8 cellular contexts compared by ENCODE assay signal in genomic region chr15:30992073-30992363, GRCh38. TPM values are rescaled to one million over a fixed set of nuclear protein-coding genes. Genes with fewer than 3 reads are reported as not detected.
DNase-seq lines count a peak whose midpoint lies in the region; ATAC-seq and TF ChIP-seq lines count a peak whose summit lies in the region.

No MANE protein-coding gene starts in this region.

- no peaks in the 10 kb centered on the region for H3K9me3 ChIP-seq in cardiac muscle cell (ENCODE audit: low read depth)
- no peaks in the 10 kb centered on the region for H3K9me3 ChIP-seq in iPS DF 6.9 (ENCODE audit: control insufficient read depth, insufficient read depth, low read length)

- H3K4me3 ChIP-seq in cardiac muscle cell (peak overlapping the region; percentile 96), iPS DF 6.9 (ENCODE audit: low read length) (peak overlapping the region; percentile 78; the same call in 1 of the 2 replicates)

- H3K27ac ChIP-seq in cardiac muscle cell (peak overlapping the region; percentile 98), iPS DF 6.9 (ENCODE audit: low read length) (no peak overlapping the region)

- peaks cover 3% of the 10 kb centered on the region for H3K36me3 Mint-ChIP-seq in activated T-helper 1 cell treated with anti-CD3 and anti-CD28 coated beads, Interleukin-12 subunit alpha, Interleukin-12 subunit beta, Interleukin-2, Interleukin-4 antibody, amounts not matched to agents 30 ng/mL and 10 ng/mL and 1 ng/mL, durations not matched to agents 14 hours and 24 hours and 36 hours (ENCODE audit: low read depth)

- H3K27me3 Mint-ChIP-seq in activated T-helper 1 cell treated with anti-CD3 and anti-CD28 coated beads, Interleukin-12 subunit alpha, Interleukin-12 subunit beta, Interleukin-2, Interleukin-4 antibody, amounts not matched to agents 30 ng/mL and 10 ng/mL and 1 ng/mL, durations not matched to agents 14 hours and 24 hours and 36 hours (ENCODE audit: insufficient read depth) = peaks cover 4% of the 10 kb centered on the region

- H3K9me3 Mint-ChIP-seq in activated T-helper 1 cell treated with anti-CD3 and anti-CD28 coated beads, Interleukin-12 subunit alpha, Interleukin-12 subunit beta, Interleukin-2, Interleukin-4 antibody, amounts not matched to agents 30 ng/mL and 10 ng/mL and 1 ng/mL, durations not matched to agents 14 hours and 24 hours and 36 hours = no peaks in the 10 kb centered on the region

- no peaks in the 10 kb centered on the region for H3K27me3 ChIP-seq in cardiac muscle cell
- H3K27me3 ChIP-seq in iPS DF 6.9 (ENCODE audit: control insufficient read depth, insufficient read depth, low read length) = no peaks in the 10 kb centered on the region

- peaks cover 26% of the 10 kb centered on the region for H3K4me1 Mint-ChIP-seq in activated T-helper 1 cell treated with anti-CD3 and anti-CD28 coated beads, Interleukin-12 subunit alpha, Interleukin-12 subunit beta, Interleukin-2, Interleukin-4 antibody, amounts not matched to agents 30 ng/mL and 10 ng/mL and 1 ng/mL, durations not matched to agents 14 hours and 24 hours and 36 hours (ENCODE audit: low read depth)

- H3K4me1 ChIP-seq in cardiac muscle cell (ENCODE audit: low read depth) (peaks cover 13% of the 10 kb centered on the region), iPS DF 6.9 (ENCODE audit: control insufficient read depth, insufficient read depth, low read length) (no peaks in the 10 kb centered on the region; the same call in 1 of the 2 replicates)

- DNase-seq in cardiac muscle cell (ENCODE audit: low read depth in 1 of 2, low spot score in 1 of 2) (no peak), Right ventricle myocardium inferior (ENCODE audit: missing footprints) (no peak), iPS DF 6.9 (ENCODE audit: low read depth, low spot score) (no peak), NCI-H446 treated with DMSO at 0.1 percent for 48 hours (lab: John Stamatoyannopoulos, UW) (no peak)
- no peak for DNase-seq in activated T-helper 1 cell treated with anti-CD3 and anti-CD28 coated beads, Interleukin-12 subunit alpha, Interleukin-12 subunit beta, Interleukin-2, Interleukin-4 antibody, amounts not matched to agents 30 ng/mL and 10 ng/mL and 1 ng/mL, durations not matched to agents 14 hours and 24 hours and 36 hours (ENCODE audit: low spot score)
- no peak for DNase-seq in stimulated activated naive CD8-positive, alpha-beta T cell treated with anti-CD3 and anti-CD28 coated beads, Interleukin-15, Interleukin-2, amounts not matched to agents 100 U/mL and 50 U/mL, for 24 hours

- H3K4me3 Mint-ChIP-seq in activated T-helper 1 cell treated with anti-CD3 and anti-CD28 coated beads, Interleukin-12 subunit alpha, Interleukin-12 subunit beta, Interleukin-2, Interleukin-4 antibody, amounts not matched to agents 30 ng/mL and 10 ng/mL and 1 ng/mL, durations not matched to agents 14 hours and 24 hours and 36 hours = peak overlapping the region; percentile 84

- H3K36me3 ChIP-seq in cardiac muscle cell (no peaks in the 10 kb centered on the region), iPS DF 6.9 (ENCODE audit: control insufficient read depth, insufficient read depth, low read length) (no peaks in the 10 kb centered on the region)

- no peak for TF ChIP-seq CTCF in cardiac muscle cell (IDR thresholded peaks at IDR 0.05; ENCODE audit: low read depth, low read length)

- intact Hi-C loops in Right ventricle myocardium inferior (cut with DNase I) = loop anchor here (5.0 kb wide), 3 partner anchors 40 to 90 kb away; partner anchors contain the start of gene FAN1
- intact Hi-C loops in activated T-helper 1 cell treated with anti-CD3 and anti-CD28 coated beads, Interleukin-12 subunit alpha, Interleukin-12 subunit beta, Interleukin-2, Interleukin-4 antibody, amounts not matched to agents 30 ng/mL and 10 ng/mL and 1 ng/mL, durations not matched to agents 14 hours and 24 hours and 36 hours (cut with micrococcal nuclease) = loop anchor here (5.0 kb wide), 4 partner anchors 135 to 445 kb away; partner anchors contain the start of gene KLF13

- ATAC-seq in Right ventricle myocardium inferior (no peak), HG03196 (IDR thresholded peaks at IDR 0.05; ENCODE audit: unreplicated experiment) (no peak), GM21528 (IDR thresholded peaks at IDR 0.05; ENCODE audit: low FRiP score, unreplicated experiment) (no peak)
- peak; percentile 5 for ATAC-seq in stimulated activated naive CD8-positive, alpha-beta T cell treated with anti-CD3 and anti-CD28 coated beads, Interleukin-15, Interleukin-2, amounts not matched to agents 100 U/mL and 50 U/mL, for 24 hours

- WGBS in iPS DF 6.9 (ENCODE audit: insufficient coverage, insufficient read length) = no CpG with 5 or more reads among the region's 10 CpGs

- H3K27ac Mint-ChIP-seq in activated T-helper 1 cell treated with anti-CD3 and anti-CD28 coated beads, Interleukin-12 subunit alpha, Interleukin-12 subunit beta, Interleukin-2, Interleukin-4 antibody, amounts not matched to agents 30 ng/mL and 10 ng/mL and 1 ng/mL, durations not matched to agents 14 hours and 24 hours and 36 hours = peak overlapping the region; percentile 67

RNA-seq across cellular contexts. Expression of gene MTMR10, which starts 0.6 kb away (rescaled TPM):
- total RNA-seq in cardiac muscle cell (7.3 and 10.0 TPM in 2 replicates), Right ventricle myocardium inferior (31.4 TPM)
- polyA plus RNA-seq in cardiac muscle cell = 8.5 TPM in 2 replicates
- 11.8 and 13.4 TPM in 2 replicates for total RNA-seq in activated T-helper 1 cell treated with anti-CD3 and anti-CD28 coated beads, Interleukin-12 subunit alpha, Interleukin-12 subunit beta, Interleukin-2, Interleukin-4 antibody, amounts not matched to agents 30 ng/mL and 10 ng/mL and 1 ng/mL, durations not matched to agents 14 hours and 24 hours and 36 hours
